Comparison of ENCODE assay signal across 8 cellular contexts in genomic region chr10:30510184-30510931, GRCh38.
DNase-seq lines count a peak whose midpoint lies in the region; ATAC-seq and TF ChIP-seq lines count a peak whose summit lies in the region.

No MANE protein-coding gene starts in this region.

- no peaks in the 10 kb centered on the region for H3K9me2 ChIP-seq in OCI-LY7 (ENCODE audit: insufficient read depth, low read length)

- H3K4me1 ChIP-seq in OCI-LY7 (ENCODE audit: insufficient read depth, low read length, poor library complexity, severe bottlenecking) = no peaks in the 10 kb centered on the region

- DNase-seq in stimulated activated CD4-positive, alpha-beta T cell treated with anti-CD3 and anti-CD28 coated beads, Interleukin-15, amount 100 ng/mL, for 48 hours (ENCODE audit: low read depth in 2 of 2) = peak; percentile 11 to 33
- DNase-seq in stimulated activated CD4-positive, alpha-beta T cell treated with anti-CD3 and anti-CD28 coated beads, Interleukin-4, amount 100 ng/mL, for 4 hours = no peak
- DNase-seq in hepatic stellate cell (ENCODE audit: low spot score) = peak; percentile 44
- DNase-seq in OCI-LY7 (ENCODE audit: low spot score) = no peak
- DNase-seq in DMS 273 (lab: John Stamatoyannopoulos, UW; ENCODE audit: unreplicated experiment) = no peak
- no peak for DNase-seq in NCI-H1694 (lab: John Stamatoyannopoulos, UW)

- no peak overlapping the region for H3K4me3 ChIP-seq in OCI-LY7 (ENCODE audit: low read depth, low read length, poor library complexity, severe bottlenecking)

- CTCF ChIA-PET in OCI-LY7 (lab: Charles Lee; ENCODE audit: unreplicated experiment) = no interaction called here

- peak; percentile 79 for ATAC-seq in HG02970 (IDR thresholded peaks at IDR 0.05; ENCODE audit: low FRiP score, unreplicated experiment)
- ATAC-seq in SK-N-SH treated with all-trans-retinoic acid at 6 μM for 48 hours = peak; percentile 98

- H3K4me2 ChIP-seq in OCI-LY7 (ENCODE audit: low read length) = no peak overlapping the region

- H3K27ac ChIP-seq in OCI-LY7 (ENCODE audit: low read depth, low read length, poor library complexity, severe bottlenecking) = no peak overlapping the region

- POLR2A ChIA-PET in OCI-LY7 (lab: Charles Lee) = interaction anchor here (0.5 to 1.0 kb wide), 2 partner anchors 20 to 132 kb away, joined by 3 read pairs; no protein-coding TSS in a partner anchor

- intact Hi-C loops in OCI-LY7 (cut with micrococcal nuclease; ENCODE audit: unreplicated experiment) = no loop called here

- H2AFZ ChIP-seq in OCI-LY7 (ENCODE audit: low read length) = no peak overlapping the region

- TF ChIP-seq CTCF in OCI-LY7 (conservative IDR thresholded peaks at IDR 0.05; ENCODE audit: low read length) = no peak

- no peaks in the 10 kb centered on the region for H3K79me2 ChIP-seq in OCI-LY7 (ENCODE audit: insufficient read depth, low read depth, low read length)

- BruUV-seq in OCI-LY7 (replicated peaks; lab: Mats Ljungman, UMichigan) = no TSS peak

- H4K20me1 ChIP-seq in OCI-LY7 (ENCODE audit: insufficient read depth, low read length) = no peaks in the 10 kb centered on the region

- H3K9me3 ChIP-seq in OCI-LY7 (ENCODE audit: low read length) = no peaks in the 10 kb centered on the region

- no peaks in the 10 kb centered on the region for H3K36me3 ChIP-seq in OCI-LY7 (ENCODE audit: insufficient read depth, low read length)

TF ChIP-seq in SK-N-SH treated with all-trans-retinoic acid at 6 μM for 48 hours, 23 proteins besides CTCF, POLR2A, EP300 and RAD21:
- TF ChIP-seq ISL1 (CRISPR knock-in tag; IDR thresholded peaks at IDR 0.05) = peak; percentile 49; the same call in 1 of the 2 replicates
- no peak for TF ChIP-seq SNAI2 (CRISPR knock-in tag; IDR thresholded peaks at IDR 0.05)
TF ChIP-seq in SK-N-SH treated with all-trans-retinoic acid at 6 μM for 48 hours: peak in this region for 1.

Comparison
In these comparisons a context has a peak if more than half of its experiments do, and no peak if none do; other contexts are left out.
1. DNase-seq: peak in stimulated activated CD4-positive, alpha-beta T cell treated with anti-CD3 and anti-CD28 coated beads, Interleukin-15, amount 100 ng/mL, for 48 hours (2 of 2) and hepatic stellate cell (single experiment); none in stimulated activated CD4-positive, alpha-beta T cell treated with anti-CD3 and anti-CD28 coated beads, Interleukin-4, amount 100 ng/mL, for 4 hours (0 of 2), OCI-LY7 (single experiment), DMS 273 (single experiment) and NCI-H1694 (single experiment).